8 cellular contexts compared by ENCODE assay signal in the genomic region with DNA sequence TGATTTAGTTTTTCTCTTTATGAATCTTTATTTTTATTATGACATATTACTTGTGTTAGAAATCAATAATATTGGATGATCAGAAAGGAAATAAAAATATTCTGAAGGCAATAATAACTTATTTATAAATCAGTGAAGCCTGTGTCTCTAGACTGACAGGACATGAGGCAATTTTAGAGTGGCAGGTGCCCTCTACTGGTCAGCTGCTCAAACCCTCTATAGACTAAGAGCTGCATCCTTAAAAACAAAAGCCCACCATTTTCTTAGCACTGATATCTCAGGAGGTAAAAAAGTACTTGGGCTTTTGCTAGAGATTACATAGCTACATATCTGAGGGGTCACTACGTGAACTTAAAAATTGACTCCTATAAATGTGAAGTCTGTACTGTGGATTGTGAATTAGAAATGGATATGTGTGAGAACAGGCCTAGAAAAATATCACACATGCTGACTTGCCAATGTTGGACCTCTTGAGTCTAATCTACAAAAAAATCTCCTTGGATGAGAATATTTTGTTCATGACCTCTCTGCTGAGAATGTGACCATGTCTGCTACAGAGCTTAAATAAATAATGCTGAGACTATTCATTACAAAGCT.
DNase-seq lines count a peak whose midpoint lies in the region; ATAC-seq and TF ChIP-seq lines count a peak whose summit lies in the region.

No MANE protein-coding gene starts in this region.

- peak overlapping the region; percentile 72; the same call in 1 of the 2 replicates for H2AFZ ChIP-seq in SK-N-SH (ENCODE audit: low read depth)

- H3K9me3 ChIP-seq in SK-N-SH = no peaks in the 10 kb centered on the region

- TF ChIP-seq RAD21 in SK-N-SH (IDR thresholded peaks at IDR 0.05; ENCODE audit: low read length) = peak; percentile 87

- H3K9me2 ChIP-seq in SK-N-SH = no peaks in the 10 kb centered on the region

- H3K4me1 ChIP-seq in SK-N-SH (ENCODE audit: control insufficient read depth in 1 of 2, insufficient read depth in 2 of 2, low read depth in 1 of 2, low read length in 1 of 2) (peaks cover 0 to 17% of the 10 kb centered on the region in 2 experiments; a peak in 2 of 4 replicates), foreskin keratinocyte (peaks cover 15% of the 10 kb centered on the region)

- peak overlapping the region; percentile 36; the same call in 1 of the 2 replicates for H3K9ac ChIP-seq in SK-N-SH

- DNase-seq in CMK (ENCODE audit: low read depth) (peak; percentile 5), HT1080 (ENCODE audit: low read depth) (peak; percentile 49), SK-N-SH (peak; percentile 36), foreskin keratinocyte (peak in 1 of 2 donors; percentile 54), putamen (ENCODE audit: low spot score) (peak; percentile 34), mesenteric fat pad (ENCODE audit: low spot score) (no peak)
- no peak for DNase-seq in activated CD4-positive, alpha-beta T cell treated with anti-CD3 and anti-CD28 coated beads, Interleukin-2, amount 50 U/mL, for 4 hours

- H3F3A ChIP-seq in SK-N-SH (replicated peaks; ENCODE audit: insufficient read depth) = peaks cover 17% of the 10 kb centered on the region

- H3K27ac ChIP-seq in SK-N-SH (ENCODE audit: low read depth in 2 of 2, low read length in 1 of 2) (peak overlapping the region in 1 of 2 experiments; percentile 75; a peak in 3 of 4 replicates), foreskin keratinocyte (no peak overlapping the region)

- H3K4me2 ChIP-seq in SK-N-SH = no peak overlapping the region

- H3K4me3 ChIP-seq in SK-N-SH (ENCODE audit: low read depth in 2 of 2, low read length in 1 of 2) = no peak overlapping the region; a peak in 1 of 4 replicates

- no peak for TF ChIP-seq EP300 in SK-N-SH (IDR thresholded peaks at IDR 0.05; ENCODE audit: borderline replicate concordance in 1 of 2, low read depth in 1 of 2, low read length in 1 of 2)

- 52% methylated on average over 1 of the region's 1 CpG for WGBS in SK-N-SH (ENCODE audit: low lambda C conversion rate)

- H4K20me1 ChIP-seq in SK-N-SH (ENCODE audit: insufficient read depth) = no peaks in the 10 kb centered on the region

- peak; percentile 85 for TF ChIP-seq CTCF in SK-N-SH (IDR thresholded peaks at IDR 0.05)
- TF ChIP-seq CTCF in foreskin keratinocyte (conservative IDR thresholded peaks at IDR 0.05) = peak; percentile 88

- H3K36me3 ChIP-seq in SK-N-SH (replicated peaks in 1 of 2; ENCODE audit: control insufficient read depth in 1 of 2, insufficient read depth in 2 of 2, low read length in 1 of 2) = no peaks in the 10 kb centered on the region

- ATAC-seq in foreskin keratinocyte (peak; percentile 67), HG03520 (IDR thresholded peaks at IDR 0.05; ENCODE audit: unreplicated experiment) (no peak)

- H3K27me3 ChIP-seq in SK-N-SH (ENCODE audit: insufficient read depth) (no peaks in the 10 kb centered on the region), foreskin keratinocyte (no peaks in the 10 kb centered on the region)

- POLR2A ChIA-PET in SK-N-SH (lab: Yijun Ruan, JAX) = no interaction called here

- no peaks in the 10 kb centered on the region for H3K79me2 ChIP-seq in SK-N-SH (ENCODE audit: insufficient read depth)

- CTCF ChIA-PET in SK-N-SH (lab: Yijun Ruan, JAX) = interaction anchor here (0.6 to 3.8 kb wide), 25 partner anchors 12 to 1180 kb away, joined by 3 to 28 read pairs (median 3); no protein-coding TSS in a partner anchor

TF ChIP-seq in SK-N-SH, 30 proteins besides CTCF, POLR2A, EP300 and RAD21:
- TF ChIP-seq, protein P1, sequence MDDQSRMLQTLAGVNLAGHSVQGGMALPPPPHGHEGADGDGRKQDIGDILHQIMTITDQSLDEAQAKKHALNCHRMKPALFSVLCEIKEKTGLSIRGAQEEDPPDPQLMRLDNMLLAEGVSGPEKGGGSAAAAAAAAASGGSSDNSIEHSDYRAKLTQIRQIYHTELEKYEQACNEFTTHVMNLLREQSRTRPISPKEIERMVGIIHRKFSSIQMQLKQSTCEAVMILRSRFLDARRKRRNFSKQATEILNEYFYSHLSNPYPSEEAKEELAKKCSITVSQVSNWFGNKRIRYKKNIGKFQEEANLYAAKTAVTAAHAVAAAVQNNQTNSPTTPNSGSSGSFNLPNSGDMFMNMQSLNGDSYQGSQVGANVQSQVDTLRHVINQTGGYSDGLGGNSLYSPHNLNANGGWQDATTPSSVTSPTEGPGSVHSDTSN (IDR thresholded peaks at IDR 0.05) = peak; percentile 40; the same call in 1 of the 2 replicates
- TF ChIP-seq, protein P2, sequence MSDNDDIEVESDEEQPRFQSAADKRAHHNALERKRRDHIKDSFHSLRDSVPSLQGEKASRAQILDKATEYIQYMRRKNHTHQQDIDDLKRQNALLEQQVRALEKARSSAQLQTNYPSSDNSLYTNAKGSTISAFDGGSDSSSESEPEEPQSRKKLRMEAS (IDR thresholded peaks at IDR 0.05; ENCODE audit: low read depth) = no peak
- TF ChIP-seq SMC3 (IDR thresholded peaks at IDR 0.05; ENCODE audit: low read depth, low read length) (peak; percentile 72), RXRA (IDR thresholded peaks at IDR 0.05; ENCODE audit: borderline replicate concordance, low read depth) (no peak)
- TF ChIP-seq, protein P3, sequence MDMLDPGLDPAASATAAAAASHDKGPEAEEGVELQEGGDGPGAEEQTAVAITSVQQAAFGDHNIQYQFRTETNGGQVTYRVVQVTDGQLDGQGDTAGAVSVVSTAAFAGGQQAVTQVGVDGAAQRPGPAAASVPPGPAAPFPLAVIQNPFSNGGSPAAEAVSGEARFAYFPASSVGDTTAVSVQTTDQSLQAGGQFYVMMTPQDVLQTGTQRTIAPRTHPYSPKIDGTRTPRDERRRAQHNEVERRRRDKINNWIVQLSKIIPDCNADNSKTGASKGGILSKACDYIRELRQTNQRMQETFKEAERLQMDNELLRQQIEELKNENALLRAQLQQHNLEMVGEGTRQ (IDR thresholded peaks at IDR 0.05; ENCODE audit: borderline replicate concordance, low read depth, low read length) = no peak

Comparison
In these comparisons a context has a peak if more than half of its experiments do, and no peak if none do; other contexts are left out.
1. DNase-seq: peak in CMK (single experiment), HT1080 (single experiment), SK-N-SH (single experiment) and putamen (single experiment); none in mesenteric fat pad (single experiment) and activated CD4-positive, alpha-beta T cell treated with anti-CD3 and anti-CD28 coated beads, Interleukin-2, amount 50 U/mL, for 4 hours (0 of 2).